ENCODE assay signal across 8 cellular contexts in genomic region chr5:177311723-177312648, GRCh38. TPM values are rescaled to one million over a fixed set of nuclear protein-coding genes. Genes with fewer than 3 reads are reported as not detected.
DNase-seq lines count a peak whose midpoint lies in the region; ATAC-seq and TF ChIP-seq lines count a peak whose summit lies in the region.

A gene with protein sequence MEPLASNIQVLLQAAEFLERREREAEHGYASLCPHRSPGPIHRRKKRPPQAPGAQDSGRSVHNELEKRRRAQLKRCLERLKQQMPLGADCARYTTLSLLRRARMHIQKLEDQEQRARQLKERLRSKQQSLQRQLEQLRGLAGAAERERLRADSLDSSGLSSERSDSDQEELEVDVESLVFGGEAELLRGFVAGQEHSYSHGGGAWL (minus strand): TSS chr5:177311898. CDS start chr5:177311830, 68 bp downstream.

- peaks cover 32% of the 10 kb centered on the region for H3K4me1 ChIP-seq in SJSA1 (replicated peaks)
- H3K4me1 ChIP-seq in gastroesophageal sphincter = peaks cover 0 to 28% (median 18%) of the 10 kb centered on the region in 3 donors

- H3K4me3 ChIP-seq in GM06990 (replicated peaks; ENCODE audit: low read depth, low read length) = peak within 1 kb of the TSS; percentile 75
- H3K4me3 ChIP-seq in SJSA1 = peak within 1 kb of the TSS; percentile 71
- peak within 1 kb of the TSS; percentile 36 to 63 for H3K4me3 ChIP-seq in gastroesophageal sphincter

- ATAC-seq in gastroesophageal sphincter = peak; percentile 95

- WGBS in gastroesophageal sphincter (ENCODE audit: low coverage in 1 of 2), 2 donors = 0% methylated on average over 4 of the region's 78 CpGs; no CpG with 5 or more reads in 1 of the 2 donors

- TF ChIP-seq CTCF in GM06990 (IDR thresholded peaks at IDR 0.05; ENCODE audit: insufficient read depth, low read length, poor library complexity, severe bottlenecking) (no peak), HFFc6 (IDR thresholded peaks at IDR 0.05) (no peak), gastroesophageal sphincter (IDR thresholded peaks at IDR 0.05) (no peak)

- H3K9me3 ChIP-seq in SJSA1 (replicated peaks) (no peaks in the 10 kb centered on the region), gastroesophageal sphincter (no peaks in the 10 kb centered on the region)

- peaks cover 5% of the 10 kb centered on the region for H3K36me3 ChIP-seq in GM06990 (ENCODE audit: control insufficient read depth, insufficient read depth, low read length)
- H3K36me3 ChIP-seq in SJSA1 = peaks cover 46% of the 10 kb centered on the region
- peaks cover 0 to 13% of the 10 kb centered on the region in 2 donors for H3K36me3 ChIP-seq in gastroesophageal sphincter

- H3K4me1 Mint-ChIP-seq in HFFc6 (ENCODE audit: low read depth) = peaks cover 30% of the 10 kb centered on the region

- TF ChIP-seq POLR2A in gastroesophageal sphincter (IDR thresholded peaks at IDR 0.05) = no peak

- H3K9me3 Mint-ChIP-seq in HFFc6 = no peaks in the 10 kb centered on the region

- DNase-seq in GM06990 (ENCODE audit: extremely low read depth, insufficient read length) (peak; percentile 97), HFFc6 (peak; percentile 95), NAMALWA (ENCODE audit: low spot score) (peak; percentile 98), SJSA1 (ENCODE audit: low read depth in 1 of 2, low spot score in 2 of 2) (peak; percentile 100), nucleus accumbens (lab: John Stamatoyannopoulos, UW) (peak in 54 of 56 donors; percentile 33 to 96 (median 82)), superior temporal gyrus (ENCODE audit: extremely low spot score) (peak; percentile 93)
- DNase-seq in activated gamma-delta T cell treated with anti-CD3 and anti-CD28 coated beads, Interleukin-2, amount 50 U/mL, for 16 hours (ENCODE audit: low read depth) = peak; percentile 90

- H3K27ac ChIP-seq in SJSA1 (peak within 1 kb of the TSS; percentile 86), gastroesophageal sphincter (peak within 1 kb of the TSS in 3 of 4 donors; percentile 26 to 74 (median 56))

- peak within 1 kb of the TSS; percentile 90 for H3K4me3 Mint-ChIP-seq in HFFc6

- H3K36me3 Mint-ChIP-seq in HFFc6 (ENCODE audit: low read depth) = peaks cover 8% of the 10 kb centered on the region

- H3K27me3 Mint-ChIP-seq in HFFc6 (ENCODE audit: insufficient read depth) = peaks cover 8% of the 10 kb centered on the region; the same call in 1 of the 2 replicates

- H3K27me3 ChIP-seq in GM06990 (replicated peaks; ENCODE audit: control insufficient read depth, insufficient read depth, low read length) (no peaks in the 10 kb centered on the region), SJSA1 (replicated peaks) (no peaks in the 10 kb centered on the region), gastroesophageal sphincter (no peaks in the 10 kb centered on the region)

- H3K27ac Mint-ChIP-seq in HFFc6 = peak within 1 kb of the TSS; percentile 85

- TF ChIP-seq EP300 in gastroesophageal sphincter (IDR thresholded peaks at IDR 0.05) = no peak

RNA-seq across cellular contexts. Expression of the gene that starts here (rescaled TPM):
- 10 to 100 TPM in 5 of 6 experiments, 1 to 10 TPM in 1; 7.7 to 17.0 (median 15.3) TPM for total RNA-seq in HFFc6 (2021; fragmentation: NEBNext Ultra II Directional; extraction: Animal tissue kit (Norgen Biotek cat#: 25700))
- total RNA-seq in SJSA1 (2014; rRNA removed; shearing (Covaris generic)) = 121 and 296 TPM in 2 replicates
- total RNA-seq in gastroesophageal sphincter = 10 to 100 TPM in 1 of 4 donors, 1 to 10 TPM in 3; 1.7 to 10.9 (median 6.3) TPM

Comparison
In these comparisons a context has a peak if more than half of its experiments do, and no peak if none do; other contexts are left out.
1. Peak in every context shown above with its lines: DNase-seq, ATAC-seq, H3K4me3 ChIP-seq and H3K27ac ChIP-seq.